In the genomic region with DNA sequence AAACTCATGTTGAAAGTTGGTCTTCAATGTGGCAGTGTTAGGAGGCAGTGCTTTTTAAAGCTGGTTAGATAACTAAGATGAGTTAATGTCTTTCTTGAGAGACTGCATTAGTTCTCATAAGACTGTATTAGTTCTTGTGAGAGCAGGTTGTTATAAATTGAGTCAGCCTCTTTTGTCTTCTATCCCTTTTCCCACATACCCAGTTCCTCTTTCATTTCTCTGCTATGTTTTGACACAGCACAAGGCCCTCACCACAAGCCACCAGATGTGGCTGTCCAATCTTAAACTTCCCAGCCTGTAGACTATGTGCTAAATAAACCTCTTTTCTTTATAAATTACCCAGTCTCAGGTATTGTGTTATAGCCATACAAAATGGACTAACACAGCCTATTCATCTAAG, we compare ENCODE assay signal across 18 cellular contexts.
A peak's percentile ranks its signal among the peaks of the same experiment; 100 is the strongest.
DNase-seq lines count a peak whose midpoint lies in the region; ATAC-seq, FAIRE-seq and TF ChIP-seq lines count a peak whose summit lies in the region.
"Had no signal": no experiment of that assay in that cellular context is flagged by ENCODE, and none has a peak within 500 bp of the region (broad histone marks: within the 10 kb centered on the region; RNA-seq: fewer than 3 reads in every experiment).

No MANE protein-coding gene starts in this region.

- ATAC-seq in HG02678 (IDR thresholded peaks at IDR 0.05; ENCODE audit: unreplicated experiment) (peak; percentile 95), HG03469 (IDR thresholded peaks at IDR 0.05; ENCODE audit: unreplicated experiment) (peak; percentile 72)
- ATAC-seq in stimulated activated naive B cell treated with anti-CD40 and anti-IgM and Interleukin-4, amounts not matched to agents 10 μg/mL and 1 μg/mL and 100 μg/mL, for 72 hours (replicated peaks) = peak; percentile 46 to 62
- ATAC-seq: activated CD8-positive, alpha-beta T cell treated with anti-CD3 and anti-CD28 coated beads, Interleukin-2, amount 10 ng/mL, durations not matched to agents 7 days and 5 days; psoas muscle had no signal

- no peak for TF ChIP-seq CTCF in osteocyte (IDR thresholded peaks at IDR 0.05)

- FAIRE-seq in H54 (lab: Jason Lieb, UNC) = no peak

- no peak overlapping the region for H3K4me3 Mint-ChIP-seq in stimulated activated naive B cell treated with anti-CD40 and anti-IgM and Interleukin-4, amounts not matched to agents 10 μg/mL and 1 μg/mL and 100 μg/mL, for 72 hours
- no peak overlapping the region for H3K4me3 Mint-ChIP-seq in osteocyte (ENCODE audit: unreplicated experiment)
- H3K4me3 Mint-ChIP-seq: activated CD8-positive, alpha-beta T cell treated with anti-CD3 and anti-CD28 coated beads, Interleukin-2, amount 10 ng/mL, durations not matched to agents 7 days and 5 days; activated naive CD4-positive, alpha-beta T cell treated with anti-CD3 and anti-CD28 coated beads for 36 hours; immature natural killer cell had no signal

- H3K36me3 Mint-ChIP-seq in stimulated activated naive B cell treated with anti-CD40 and anti-IgM and Interleukin-4, amounts not matched to agents 10 μg/mL and 1 μg/mL and 100 μg/mL, for 72 hours = no peaks in the 10 kb centered on the region
- no peaks in the 10 kb centered on the region for H3K36me3 Mint-ChIP-seq in osteocyte (ENCODE audit: unreplicated experiment)
- H3K36me3 Mint-ChIP-seq: immature natural killer cell had no signal

- DNase-seq in SIG-M5 treated with dmso at 0.1 percent for 504 hours (lab: John Stamatoyannopoulos, UW; ENCODE audit: unreplicated experiment) (peak; percentile 7), SIG-M5 (lab: John Stamatoyannopoulos, UW) (no peak), DMS153 treated with DMSO at 0.1 percent for 48 hours (lab: John Stamatoyannopoulos, UW; ENCODE audit: unreplicated experiment) (no peak), H54 (ENCODE audit: insufficient read length, low spot score) (no peak), osteocyte (ENCODE audit: extremely low spot score, unreplicated experiment) (no peak)
- DNase-seq in stimulated activated naive B cell treated with anti-CD40 and anti-IgM and Interleukin-4, amounts not matched to agents 10 μg/mL and 1 μg/mL and 100 μg/mL, for 72 hours = no peak
- DNase-seq: activated CD8-positive, alpha-beta T cell treated with anti-CD3 and anti-CD28 coated beads, Interleukin-2, amount 10 ng/mL, durations not matched to agents 7 days and 5 days; activated naive CD4-positive, alpha-beta T cell treated with anti-CD3 and anti-CD28 coated beads for 36 hours; effector memory CD4-positive, alpha-beta T cell; foreskin melanocyte; GDM1; immature natural killer cell; Karpas-422; psoas muscle; stimulated activated CD8-positive, alpha-beta memory T cell treated with anti-CD3 and anti-CD28 coated beads, Interleukin-4, amount 100 ng/mL, for 48 hours; upper lobe of left lung had no signal

- TF ChIP-seq POLR2A in H54 (IDR thresholded peaks at IDR 0.05; ENCODE audit: low read depth, low read length) = no peak

- no peaks in the 10 kb centered on the region for H3K4me1 Mint-ChIP-seq in stimulated activated naive B cell treated with anti-CD40 and anti-IgM and Interleukin-4, amounts not matched to agents 10 μg/mL and 1 μg/mL and 100 μg/mL, for 72 hours
- H3K4me1 Mint-ChIP-seq in osteocyte (ENCODE audit: unreplicated experiment) = no peaks in the 10 kb centered on the region
- H3K4me1 Mint-ChIP-seq: immature natural killer cell had no signal

- no peaks in the 10 kb centered on the region for H3K27me3 Mint-ChIP-seq in stimulated activated naive B cell treated with anti-CD40 and anti-IgM and Interleukin-4, amounts not matched to agents 10 μg/mL and 1 μg/mL and 100 μg/mL, for 72 hours
- H3K27me3 Mint-ChIP-seq in osteocyte (ENCODE audit: unreplicated experiment) = peaks cover 3% of the 10 kb centered on the region

- no peak overlapping the region for H3K27ac Mint-ChIP-seq in stimulated activated naive B cell treated with anti-CD40 and anti-IgM and Interleukin-4, amounts not matched to agents 10 μg/mL and 1 μg/mL and 100 μg/mL, for 72 hours
- no peak overlapping the region for H3K27ac Mint-ChIP-seq in osteocyte (ENCODE audit: unreplicated experiment)
- H3K27ac Mint-ChIP-seq: activated CD8-positive, alpha-beta T cell treated with anti-CD3 and anti-CD28 coated beads, Interleukin-2, amount 10 ng/mL, durations not matched to agents 7 days and 5 days; activated naive CD4-positive, alpha-beta T cell treated with anti-CD3 and anti-CD28 coated beads for 36 hours; immature natural killer cell had no signal

- H3K9me3 Mint-ChIP-seq in stimulated activated naive B cell treated with anti-CD40 and anti-IgM and Interleukin-4, amounts not matched to agents 10 μg/mL and 1 μg/mL and 100 μg/mL, for 72 hours = peaks cover 0 to 2% of the 10 kb centered on the region in 2 donors
- no peaks in the 10 kb centered on the region for H3K9me3 Mint-ChIP-seq in osteocyte (ENCODE audit: unreplicated experiment)
- H3K9me3 Mint-ChIP-seq: activated naive CD4-positive, alpha-beta T cell treated with anti-CD3 and anti-CD28 coated beads for 36 hours had no signal
